Comparison of ENCODE assay signal across 18 cellular contexts in genomic region chr2:237190958-237191692, GRCh38.
DNase-seq lines count a peak whose midpoint lies in the region; ATAC-seq and TF ChIP-seq lines count a peak whose summit lies in the region.
"Had no signal": no experiment of that assay in that cellular context is flagged by ENCODE, and none has a peak within 500 bp of the region (broad histone marks: within the 10 kb centered on the region; RNA-seq: fewer than 3 reads in every experiment).

No MANE protein-coding gene starts in this region.

- DNase-seq in adipocyte (ENCODE audit: low read depth) (no peak), Right ventricle myocardium superior (peak; percentile 59), transverse colon (no peak), GM10248 (ENCODE audit: extremely low spot score) (no peak), EL (no peak)
- DNase-seq: activated CD4-positive, alpha-beta T cell treated with anti-CD3 and anti-CD28 coated beads for 1 hour; activated effector memory CD4-positive, alpha-beta T cell treated with anti-CD3 and anti-CD28 coated beads, Interleukin-2, amount 50 U/mL, for 16 hours; amniotic stem cell; glutamatergic neuron; immature natural killer cell; NCI-H2081 treated with DMSO at 0.1 percent for 48 hours; NCI-H524 treated with DMSO at 0.1 percent for 48 hours; retina; stimulated activated naive CD8-positive, alpha-beta T cell treated with anti-CD3 and anti-CD28 coated beads, Interleukin-15, Interleukin-2, amounts not matched to agents 100 U/mL and 50 U/mL, for 24 hours; T-helper 9 cell had no signal

- no peak for TF ChIP-seq CTCF in transverse colon (IDR thresholded peaks at IDR 0.05)
- TF ChIP-seq CTCF in GM10248 (IDR thresholded peaks at IDR 0.05; ENCODE audit: control extremely low read depth, extremely low read depth, low read depth, missing control alignments): no peak

- ATAC-seq in Right ventricle myocardium superior (ENCODE audit: poor library complexity): peak; percentile 81
- no peak for ATAC-seq in GM18867 (IDR thresholded peaks at IDR 0.05; ENCODE audit: unreplicated experiment)

- POLR2A ChIA-PET in GM10248 (lab: Yijun Ruan, JAX): no interaction called here

- H3K4me1 ChIP-seq in adipocyte (ENCODE audit: control insufficient read depth, insufficient read depth, low read length) (peaks cover 6% of the 10 kb centered on the region), muscle layer of duodenum (ENCODE audit: control insufficient read depth in 1 of 2, insufficient read depth in 2 of 2, low read length in 2 of 2) (peaks cover 0 to 14% of the 10 kb centered on the region in 2 donors), transverse colon (no peaks in the 10 kb centered on the region)

- H3K9ac ChIP-seq in adipocyte (ENCODE audit: low read length): peak overlapping the region; percentile 16

- intact Hi-C loops in Right ventricle myocardium superior (cut with DNase I) (no loop called here), transverse colon (cut with DNase I; ENCODE audit: low total_unique reads) (no loop called here)

- no peak overlapping the region for H3K4me3 ChIP-seq in adipocyte (ENCODE audit: low read length)
- H3K4me3 ChIP-seq in muscle layer of duodenum (ENCODE audit: low read depth in 1 of 2, low read length in 2 of 2): no peak overlapping the region
- no peak overlapping the region for H3K4me3 ChIP-seq in transverse colon
- H3K4me3 ChIP-seq: coronary artery had no signal

- no peak for TF ChIP-seq POLR2A in transverse colon (IDR thresholded peaks at IDR 0.05)

- no peaks in the 10 kb centered on the region for H3K27me3 ChIP-seq in adipocyte (replicated peaks; ENCODE audit: control insufficient read depth, insufficient read depth, low read length)
- H3K27me3 ChIP-seq in muscle layer of duodenum (ENCODE audit: low read depth, low read length): no peaks in the 10 kb centered on the region
- no peaks in the 10 kb centered on the region for H3K27me3 ChIP-seq in transverse colon

- CTCF ChIA-PET in GM10248 (lab: Yijun Ruan, JAX): no interaction called here

- peak overlapping the region; percentile 19 for H3K27ac ChIP-seq in muscle layer of duodenum (ENCODE audit: low read length)
- peak overlapping the region; percentile 14 to 59 (median 32) for H3K27ac ChIP-seq in transverse colon

- H3K9me3 ChIP-seq in adipocyte (ENCODE audit: control insufficient read depth, low read length): no peaks in the 10 kb centered on the region
- no peaks in the 10 kb centered on the region for H3K9me3 ChIP-seq in muscle layer of duodenum (ENCODE audit: control insufficient read depth in 1 of 2, low read length in 2 of 2)
- no peaks in the 10 kb centered on the region for H3K9me3 ChIP-seq in transverse colon

- TF ChIP-seq EP300 in transverse colon (IDR thresholded peaks at IDR 0.05; ENCODE audit: low read depth): no peak

- in situ Hi-C loops in transverse colon (cut with MboI; ENCODE audit: low pct_ligation_motif_present in 1 of 4, low pct_unique_long_range_greater_than_20kb in 1 of 4, low sequenced_read_pairs in 3 of 4): no loop called here

- H3K36me3 ChIP-seq in adipocyte (ENCODE audit: control insufficient read depth, insufficient read depth, low read length, severe bottlenecking): no peaks in the 10 kb centered on the region
- H3K36me3 ChIP-seq in muscle layer of duodenum (ENCODE audit: control insufficient read depth in 1 of 2, insufficient read depth in 2 of 2, low read length in 2 of 2): no peaks in the 10 kb centered on the region
- H3K36me3 ChIP-seq in transverse colon: no peaks in the 10 kb centered on the region

- 64 to 70% methylated on average over 4 to 7 of the region's 7 CpGs for WGBS in transverse colon (ENCODE audit: low coverage in 1 of 2), 2 donors
